ENCODE assay signal across 10 cellular contexts in genomic region chrX:35149517-35149916, GRCh38.
"Had no signal": no experiment of that assay in that cellular context is flagged by ENCODE, and none has a peak within 500 bp of the region (broad histone marks: within the 10 kb centered on the region; RNA-seq: fewer than 3 reads in every experiment).

No MANE protein-coding gene starts in this region.

- H3K4me3 Mint-ChIP-seq: GM23338, H9, HFFc6 had no signal

- H3K27ac ChIP-seq: GM23248 had no signal

- FAIRE-seq: H1, H54 had no signal

- H3K36me3 ChIP-seq: HAP-1 had no signal

- DNase-seq: GM23248, GOT3, H7, H9, HCEC 1CT, HFFc6 had no signal

- H2AFZ ChIP-seq: GM23248, GM23338 had no signal

- H3K9me3 ChIP-seq: HAP-1 had no signal

- H3K9me3 Mint-ChIP-seq: GM23338, HFFc6 had no signal

- H3K27ac Mint-ChIP-seq: GM23338, H9, HFFc6 had no signal

- H3K9ac ChIP-seq: GM23248 had no signal

- H3K4me2 ChIP-seq: GM23338 had no signal

- H3K4me1 ChIP-seq: HAP-1 had no signal

- H3K4me3 ChIP-seq: GM23248, GM23338, HAP-1 had no signal
